11 cellular contexts compared by ENCODE assay signal in the genomic region with DNA sequence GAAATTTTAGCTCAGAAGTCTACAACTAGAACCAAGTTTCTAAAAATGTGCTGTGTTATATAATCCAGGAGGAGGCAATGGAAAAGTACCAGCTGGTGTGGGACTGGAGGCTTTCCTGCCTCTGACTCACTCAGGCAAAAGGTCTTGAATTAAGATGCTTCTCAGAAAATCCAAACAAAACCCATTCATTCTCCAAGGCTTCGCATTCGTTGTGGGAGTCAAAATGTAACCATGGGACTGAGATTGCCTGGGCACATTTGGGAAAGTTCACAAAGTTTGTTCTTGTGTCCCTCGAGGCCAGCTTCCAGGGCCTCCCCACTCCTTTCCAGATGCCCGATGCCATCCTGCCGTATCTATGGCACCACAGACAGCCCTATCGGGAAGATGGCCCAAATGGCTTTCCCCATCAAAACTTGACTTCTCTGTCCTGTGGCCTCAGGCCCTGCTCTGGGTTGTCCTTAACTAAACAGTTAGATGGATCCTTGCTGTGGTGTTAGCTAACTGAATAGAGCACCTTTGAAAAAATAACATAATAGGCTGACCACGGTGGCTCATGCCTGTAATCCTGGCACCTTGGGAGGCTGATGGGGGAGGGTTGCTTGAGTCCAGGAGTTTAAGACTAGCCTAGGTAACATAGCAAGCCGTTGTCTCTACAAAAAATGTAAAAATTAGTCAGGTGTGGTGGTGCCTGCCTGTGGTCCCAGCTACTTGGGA.
DNase-seq lines count a peak whose midpoint lies in the region; ATAC-seq and TF ChIP-seq lines count a peak whose summit lies in the region.
"Had no signal": no experiment of that assay in that cellular context is flagged by ENCODE, and none has a peak within 500 bp of the region (broad histone marks: within the 10 kb centered on the region; RNA-seq: fewer than 3 reads in every experiment).

No MANE protein-coding gene starts in this region.

- H3K27me3 ChIP-seq in osteoblast (ENCODE audit: insufficient read depth, low read length), result no peaks in the 10 kb centered on the region

- DNase-seq in AG09309 (ENCODE audit: low read depth) (peak; percentile 33), SK-MEL-5 (ENCODE audit: low read depth, low spot score) (peak; percentile 28), fibroblast of the aortic adventitia (ENCODE audit: low read depth) (peak; percentile 74), osteoblast (ENCODE audit: insufficient read length, low spot score, missing footprints) (peak; percentile 46), DMS153 treated with DMSO at 0.1 percent for 48 hours (lab: John Stamatoyannopoulos, UW; ENCODE audit: unreplicated experiment) (no peak), NCI-H82 treated with DMSO at 0.1 percent for 48 hours (lab: John Stamatoyannopoulos, UW; ENCODE audit: unreplicated experiment) (no peak)
- DNase-seq: activated T-cell treated with anti-CD3 and anti-CD28 coated beads for 4 hours, Caco-2 had no signal

- no peak for ATAC-seq in HG02678 (IDR thresholded peaks at IDR 0.05; ENCODE audit: unreplicated experiment)
- no peak for ATAC-seq in GM21737 (IDR thresholded peaks at IDR 0.05; ENCODE audit: unreplicated experiment)

- no peaks in the 10 kb centered on the region for H3K4me1 ChIP-seq in osteoblast (ENCODE audit: insufficient read depth, low read length)
- H3K4me1 ChIP-seq: Caco-2 had no signal

- TF ChIP-seq CTCF in AG09309 (IDR thresholded peaks at IDR 0.05; ENCODE audit: control insufficient read depth, insufficient read depth, low read depth, low read length, missing control alignments) (no peak), fibroblast of the aortic adventitia (IDR thresholded peaks at IDR 0.05; ENCODE audit: insufficient read depth, low read length) (no peak), osteoblast (IDR thresholded peaks at IDR 0.05; ENCODE audit: extremely low read depth, low read depth, low read length) (no peak)

- H4K20me1 ChIP-seq in osteoblast (ENCODE audit: insufficient read depth, low read length), result no peaks in the 10 kb centered on the region

- no peaks in the 10 kb centered on the region for H3K79me2 ChIP-seq in osteoblast (ENCODE audit: insufficient read depth, low read length)

- no peak overlapping the region for H3K4me3 ChIP-seq in AG09309 (ENCODE audit: control insufficient read depth, low read depth, low read length)
- no peak overlapping the region for H3K4me3 ChIP-seq in fibroblast of the aortic adventitia (ENCODE audit: low read depth, low read length)
- H3K4me3 ChIP-seq in osteoblast (ENCODE audit: insufficient read depth, low read length), result no peak overlapping the region

- in situ Hi-C loops in SK-MEL-5 (cut with HindIII; ENCODE audit: low pct_unique_long_range_greater_than_20kb, low sequenced_read_pairs), result no loop called here

- no peak overlapping the region for H2AFZ ChIP-seq in osteoblast (ENCODE audit: low read length)

- H3K4me2 ChIP-seq in osteoblast (ENCODE audit: insufficient read depth, low read length), result no peak overlapping the region

- H3K36me3 ChIP-seq in osteoblast (ENCODE audit: insufficient read depth, low read length), result no peaks in the 10 kb centered on the region

- H3K9me3 ChIP-seq in osteoblast (ENCODE audit: low read depth, low read length), result no peaks in the 10 kb centered on the region

- H3K27ac ChIP-seq in osteoblast (ENCODE audit: low read depth, low read length), result no peak overlapping the region
- H3K27ac ChIP-seq: epithelial cell of prostate had no signal

Comparison
In these comparisons a context has a peak if more than half of its experiments do, and no peak if none do; other contexts are left out.
1. DNase-seq: peak in AG09309 (single experiment), SK-MEL-5 (single experiment), fibroblast of the aortic adventitia (single experiment) and osteoblast (single experiment); none in DMS153 treated with DMSO at 0.1 percent for 48 hours (single experiment) and NCI-H82 treated with DMSO at 0.1 percent for 48 hours (single experiment).